Comparison of ENCODE assay signal across 18 cellular contexts in genomic region chr1:8345621-8346415, GRCh38. TPM values are rescaled to one million over a fixed set of nuclear protein-coding genes. Genes with fewer than 3 reads are reported as not detected.
DNase-seq lines count a peak whose midpoint lies in the region; ATAC-seq, FAIRE-seq and TF ChIP-seq lines count a peak whose summit lies in the region.
"Had no signal": no experiment of that assay in that cellular context is flagged by ENCODE, and none has a peak within 500 bp of the region (broad histone marks: within the 10 kb centered on the region; RNA-seq: fewer than 3 reads in every experiment).

No MANE protein-coding gene starts in this region.

- no peak overlapping the region for H3K4me3 ChIP-seq in uterus
- H3K4me3 ChIP-seq in CD8-positive, alpha-beta memory T cell (ENCODE audit: low read length) = no peak overlapping the region
- H3K4me3 ChIP-seq: BLaER1 treated with 17β-estradiol and CSF1 and Interleukin-3, amounts not matched to agents 10 nM and 100 nM; SJCRH30 had no signal

- no peaks in the 10 kb centered on the region for H3K36me3 Mint-ChIP-seq in natural killer cell treated with Interleukin-12 subunit alpha and Interleukin-12 subunit beta and Interleukin-15 and Interleukin-18, amount 100 ng/mL, for 72 hours
- H3K36me3 Mint-ChIP-seq in natural killer cell (no peaks in the 10 kb centered on the region), nephron progenitor cell (ENCODE audit: low read depth) (no peaks in the 10 kb centered on the region)
- H3K36me3 Mint-ChIP-seq in CD8-positive, alpha-beta memory T cell = no peaks in the 10 kb centered on the region

- H3K4me1 Mint-ChIP-seq in natural killer cell treated with Interleukin-12 subunit alpha and Interleukin-12 subunit beta and Interleukin-15 and Interleukin-18, amount 100 ng/mL, for 72 hours (ENCODE audit: low read depth in 2 of 2) = peaks cover 0 to 8% of the 10 kb centered on the region in 2 donors
- H3K4me1 Mint-ChIP-seq in natural killer cell (peaks cover 5 to 6% of the 10 kb centered on the region in 2 donors), nephron progenitor cell (peaks cover 66% of the 10 kb centered on the region)
- H3K4me1 Mint-ChIP-seq in CD8-positive, alpha-beta memory T cell = peaks cover 2 to 4% (median 4%) of the 10 kb centered on the region in 3 donors

- H3K4me1 ChIP-seq in uterus = peaks cover 5 to 8% of the 10 kb centered on the region in 2 donors
- peaks cover 5% of the 10 kb centered on the region for H3K4me1 ChIP-seq in CD8-positive, alpha-beta memory T cell (ENCODE audit: insufficient read depth, low read length)

- H3K27me3 ChIP-seq in uterus = no peaks in the 10 kb centered on the region
- no peaks in the 10 kb centered on the region for H3K27me3 ChIP-seq in CD8-positive, alpha-beta memory T cell (ENCODE audit: insufficient read depth, low read length, poor library complexity, severe bottlenecking)
- H3K27me3 ChIP-seq: SJCRH30 had no signal

- CTCF ChIA-PET in CD8-positive, alpha-beta memory T cell (lab: Charles Lee) = interaction anchor here (1.3 to 8.3 kb wide), 4 partner anchors 31 to 363 kb away, joined by 4 to 83 read pairs (median 21); no protein-coding TSS in a partner anchor

- no peaks in the 10 kb centered on the region for H3K36me3 ChIP-seq in uterus
- no peaks in the 10 kb centered on the region for H3K36me3 ChIP-seq in CD8-positive, alpha-beta memory T cell (ENCODE audit: insufficient read depth, low read length)
- H3K36me3 ChIP-seq: BLaER1 treated with 17β-estradiol and CSF1 and Interleukin-3, amounts not matched to agents 10 nM and 100 nM; SJCRH30 had no signal

- TF ChIP-seq CTCF in natural killer cell (IDR thresholded peaks at IDR 0.05) (no peak), nephron progenitor cell (IDR thresholded peaks at IDR 0.05) (no peak), uterus (IDR thresholded peaks at IDR 0.05) (no peak)

- H3K27ac Mint-ChIP-seq in natural killer cell treated with Interleukin-12 subunit alpha and Interleukin-12 subunit beta and Interleukin-15 and Interleukin-18, amount 100 ng/mL, for 72 hours = peak overlapping the region in 1 of 2 donors; percentile 19
- peak overlapping the region in 1 of 2 donors; percentile 47 for H3K27ac Mint-ChIP-seq in natural killer cell
- H3K27ac Mint-ChIP-seq in nephron progenitor cell = no peak overlapping the region
- no peak overlapping the region for H3K27ac Mint-ChIP-seq in CD8-positive, alpha-beta memory T cell

- H3K9me3 Mint-ChIP-seq in natural killer cell treated with Interleukin-12 subunit alpha and Interleukin-12 subunit beta and Interleukin-15 and Interleukin-18, amount 100 ng/mL, for 72 hours = no peaks in the 10 kb centered on the region
- no peaks in the 10 kb centered on the region for H3K9me3 Mint-ChIP-seq in natural killer cell
- peaks cover 6% of the 10 kb centered on the region for H3K9me3 Mint-ChIP-seq in nephron progenitor cell
- H3K9me3 Mint-ChIP-seq in CD8-positive, alpha-beta memory T cell = no peaks in the 10 kb centered on the region

- H3K9me3 ChIP-seq in uterus = no peaks in the 10 kb centered on the region
- no peaks in the 10 kb centered on the region for H3K9me3 ChIP-seq in CD8-positive, alpha-beta memory T cell (ENCODE audit: low read length)
- H3K9me3 ChIP-seq: BLaER1 treated with 17β-estradiol and CSF1 and Interleukin-3, amounts not matched to agents 10 nM and 100 nM; SJCRH30 had no signal

- intact Hi-C loops in natural killer cell (cut with micrococcal nuclease) (no loop called here), sciatic nerve (cut with DNase I) (loop anchor here (10.0 kb wide), 1 partner anchor 321 kb away; the partner anchor contains the start of gene ERRFI1), uterus (cut with DNase I; ENCODE audit: low total_unique reads) (no loop called here)

- peaks cover 0 to 4% of the 10 kb centered on the region in 2 donors for H3K27me3 Mint-ChIP-seq in natural killer cell treated with Interleukin-12 subunit alpha and Interleukin-12 subunit beta and Interleukin-15 and Interleukin-18, amount 100 ng/mL, for 72 hours
- H3K27me3 Mint-ChIP-seq in natural killer cell (ENCODE audit: low read depth in 2 of 2) (peaks cover 0 to 8% of the 10 kb centered on the region in 2 donors), nephron progenitor cell (ENCODE audit: low read depth, poor library complexity) (peaks cover 14% of the 10 kb centered on the region)
- H3K27me3 Mint-ChIP-seq in CD8-positive, alpha-beta memory T cell = peaks cover 3 to 4% of the 10 kb centered on the region in 2 donors

- POLR2A ChIA-PET in CD8-positive, alpha-beta memory T cell (lab: Charles Lee) = no interaction called here

- H3K27ac ChIP-seq in uterus = peak overlapping the region; percentile 42 to 49
- H3K27ac ChIP-seq in CD8-positive, alpha-beta memory T cell (ENCODE audit: low read depth, low read length) = no peak overlapping the region
- H3K27ac ChIP-seq: BLaER1 treated with 17β-estradiol and CSF1 and Interleukin-3, amounts not matched to agents 10 nM and 100 nM; HL-60; SJCRH30 had no signal

- ATAC-seq in natural killer cell treated with Interleukin-12 subunit alpha and Interleukin-12 subunit beta and Interleukin-15 and Interleukin-18, amount 100 ng/mL, for 72 hours = no peak
- ATAC-seq in natural killer cell (no peak), sciatic nerve (no peak), HG02623 (IDR thresholded peaks at IDR 0.05; ENCODE audit: unreplicated experiment) (no peak)

- H3K4me3 Mint-ChIP-seq in natural killer cell treated with Interleukin-12 subunit alpha and Interleukin-12 subunit beta and Interleukin-15 and Interleukin-18, amount 100 ng/mL, for 72 hours = no peak overlapping the region
- H3K4me3 Mint-ChIP-seq in natural killer cell (no peak overlapping the region), nephron progenitor cell (peak overlapping the region; percentile 34)
- no peak overlapping the region for H3K4me3 Mint-ChIP-seq in CD8-positive, alpha-beta memory T cell

- FAIRE-seq in H54 (lab: Jason Lieb, UNC) = no peak
- FAIRE-seq: HTR-8/SVneo had no signal

- peak; percentile 29 for DNase-seq in natural killer cell treated with Interleukin-12 subunit alpha and Interleukin-12 subunit beta and Interleukin-15 and Interleukin-18, amount 100 ng/mL, for 72 hours (ENCODE audit: low spot score)
- DNase-seq in natural killer cell (no peak), nephron progenitor cell (peak; percentile 41), sciatic nerve (ENCODE audit: low spot score) (peak; percentile 56), uterus (peak in 1 of 2 donors; percentile 20), H54 (ENCODE audit: insufficient read length, low spot score) (no peak)
- no peak for DNase-seq in CD8-positive, alpha-beta memory T cell
- DNase-seq: DMS 273 treated with DMSO at 0.1 percent for 48 hours; NCI-H187; NCI-H526 treated with DMSO at 0.1 percent for 48 hours; NK-92 treated with Interleukin-12 subunit alpha and Interleukin-12 subunit beta, amount 100 ng/mL, for 24 hours; RPMI8226; SJCRH30 had no signal

- TF ChIP-seq POLR2A in uterus (IDR thresholded peaks at IDR 0.05) (no peak), H54 (IDR thresholded peaks at IDR 0.05; ENCODE audit: low read depth, low read length) (no peak)

RNA-seq across cellular contexts. Expression of gene SLC45A1, which starts 27.9 kb away (rescaled TPM):
- under 1 TPM; 0.22 to 0.26 TPM for total RNA-seq in natural killer cell treated with Interleukin-12 subunit alpha and Interleukin-12 subunit beta and Interleukin-15 and Interleukin-18, amount 100 ng/mL, for 72 hours
- total RNA-seq in natural killer cell (under 1 TPM; 0.45 to 0.68 (median 0.52) TPM), sciatic nerve (2.5 TPM), uterus (10 to 100 TPM in 2 of 4 donors, 1 to 10 TPM in 1, under 1 TPM in 1; 0.51 to 13.8 (median 7.4) TPM)
- under 1 TPM; 0.31 to 0.58 TPM for total RNA-seq in CD8-positive, alpha-beta memory T cell
- 0.70 TPM for polyA plus RNA-seq in CD8-positive, alpha-beta memory T cell
- total RNA-seq: OCI-LY7 had no signal

Comparison
In these comparisons a context has a peak if more than half of its experiments do, and no peak if none do; other contexts are left out.
1. DNase-seq: peak in natural killer cell treated with Interleukin-12 subunit alpha and Interleukin-12 subunit beta and Interleukin-15 and Interleukin-18, amount 100 ng/mL, for 72 hours (single experiment), nephron progenitor cell (single experiment) and sciatic nerve (single experiment); none in natural killer cell (single experiment), H54 (single experiment) and CD8-positive, alpha-beta memory T cell (0 of 5).